In genomic region chr4:99382745-99383360, GRCh38 we compare ENCODE assay signal across 16 cellular contexts. TPM values are rescaled to one million over a fixed set of nuclear protein-coding genes. Genes with fewer than 3 reads are reported as not detected.
DNase-seq lines count a peak whose midpoint lies in the region; ATAC-seq and TF ChIP-seq lines count a peak whose summit lies in the region.
"Had no signal": no experiment of that assay in that cellular context is flagged by ENCODE, and none has a peak within 500 bp of the region (broad histone marks: within the 10 kb centered on the region; RNA-seq: fewer than 3 reads in every experiment).

No MANE protein-coding gene starts in this region.

- no peak for TF ChIP-seq CTCF in choroid plexus epithelial cell (conservative IDR thresholded peaks at IDR 0.05; ENCODE audit: low read depth, low read length)
- TF ChIP-seq CTCF in gastroesophageal sphincter (IDR thresholded peaks at IDR 0.05): no peak
- TF ChIP-seq CTCF in prostate gland (IDR thresholded peaks at IDR 0.05): no peak
- no peak for TF ChIP-seq CTCF in WTC11 (IDR thresholded peaks at IDR 0.05)

- POLR2A ChIA-PET in WTC11 (lab: Charles Lee): no interaction called here
- POLR2A ChIA-PET in activated CD4-positive, alpha-beta T cell treated with anti-CD3 and anti-CD28 coated beads, Interleukin-2, amount 10 ng/mL, durations not matched to agents 7 days and 5 days (lab: Charles Lee): no interaction called here

- DNase-seq in choroid plexus epithelial cell (ENCODE audit: low read depth) (peak; percentile 56), prostate gland (ENCODE audit: low spot score) (no peak), WTC11 (ENCODE audit: low spot score) (no peak)
- no peak for DNase-seq in activated CD4-positive, alpha-beta T cell treated with anti-CD3 and anti-CD28 coated beads, Interleukin-2, amount 10 ng/mL, durations not matched to agents 7 days and 5 days
- no peak for DNase-seq in stimulated activated naive CD8-positive, alpha-beta T cell treated with anti-CD3 and anti-CD28 coated beads, Interleukin-15, amount 100 ng/mL, for 72 hours
- DNase-seq: DMS153, KBM-7, NCI-H1417 had no signal

- H3K4me1 ChIP-seq in gastroesophageal sphincter (peaks cover 3 to 41% (median 15%) of the 10 kb centered on the region in 3 donors), prostate gland (replicated peaks) (peaks cover 2% of the 10 kb centered on the region), urinary bladder (ENCODE audit: insufficient read depth) (peaks cover 2% of the 10 kb centered on the region)

- CTCF ChIA-PET in WTC11 (lab: Charles Lee): no interaction called here
- CTCF ChIA-PET in activated CD4-positive, alpha-beta T cell treated with anti-CD3 and anti-CD28 coated beads, Interleukin-2, amount 10 ng/mL, durations not matched to agents 7 days and 5 days (lab: Charles Lee): no interaction called here

- 70 to 75% methylated on average over 1 of the region's 1 CpG for WGBS in gastroesophageal sphincter (ENCODE audit: low coverage in 1 of 2), 2 donors
- 76% methylated on average over 1 of the region's 1 CpG for WGBS in prostate gland
- WGBS in urinary bladder: 42% methylated on average over 1 of the region's 1 CpG

- H3K36me3 Mint-ChIP-seq in WTC11: no peaks in the 10 kb centered on the region
- no peaks in the 10 kb centered on the region for H3K36me3 Mint-ChIP-seq in activated CD4-positive, alpha-beta T cell treated with anti-CD3 and anti-CD28 coated beads, Interleukin-2, amount 10 ng/mL, durations not matched to agents 7 days and 5 days (ENCODE audit: low read depth)
- H3K36me3 Mint-ChIP-seq: brain; stimulated activated memory B cell treated with anti-CD40 and anti-IgM and Interleukin-4, amounts not matched to agents 10 μg/mL and 1 μg/mL and 100 μg/mL, for 72 hours had no signal

- H3K4me1 Mint-ChIP-seq in WTC11: no peaks in the 10 kb centered on the region
- no peaks in the 10 kb centered on the region for H3K4me1 Mint-ChIP-seq in activated CD4-positive, alpha-beta T cell treated with anti-CD3 and anti-CD28 coated beads, Interleukin-2, amount 10 ng/mL, durations not matched to agents 7 days and 5 days
- H3K4me1 Mint-ChIP-seq in stimulated activated naive CD8-positive, alpha-beta T cell treated with anti-CD3 and anti-CD28 coated beads, Interleukin-15, amount 100 ng/mL, for 72 hours: no peaks in the 10 kb centered on the region
- H3K4me1 Mint-ChIP-seq: stimulated activated memory B cell treated with anti-CD40 and anti-IgM and Interleukin-4, amounts not matched to agents 10 μg/mL and 1 μg/mL and 100 μg/mL, for 72 hours had no signal

- H3K27ac Mint-ChIP-seq in WTC11: no peak overlapping the region
- no peak overlapping the region for H3K27ac Mint-ChIP-seq in activated CD4-positive, alpha-beta T cell treated with anti-CD3 and anti-CD28 coated beads, Interleukin-2, amount 10 ng/mL, durations not matched to agents 7 days and 5 days
- no peak overlapping the region for H3K27ac Mint-ChIP-seq in stimulated activated naive CD8-positive, alpha-beta T cell treated with anti-CD3 and anti-CD28 coated beads, Interleukin-15, amount 100 ng/mL, for 72 hours
- H3K27ac Mint-ChIP-seq: stimulated activated memory B cell treated with anti-CD40 and anti-IgM and Interleukin-4, amounts not matched to agents 10 μg/mL and 1 μg/mL and 100 μg/mL, for 72 hours had no signal

- intact Hi-C loops in prostate gland (cut with DNase I): loop anchor here (5.0 kb wide), 1 partner anchor 56 kb away; no protein-coding TSS in a partner anchor

- H3K4me3 ChIP-seq in choroid plexus epithelial cell (ENCODE audit: low read depth, low read length): no peak overlapping the region
- no peak overlapping the region for H3K4me3 ChIP-seq in gastroesophageal sphincter
- H3K4me3 ChIP-seq in prostate gland: no peak overlapping the region
- no peak overlapping the region for H3K4me3 ChIP-seq in urinary bladder (ENCODE audit: low read depth, low read length)
- H3K4me3 ChIP-seq: BLaER1 treated with 17β-estradiol and CSF1 and Interleukin-3, amounts not matched to agents 10 nM and 100 nM; smooth muscle cell had no signal

- H3K9me3 ChIP-seq in gastroesophageal sphincter: no peaks in the 10 kb centered on the region
- H3K9me3 ChIP-seq in prostate gland: no peaks in the 10 kb centered on the region

- no peak overlapping the region for H3K4me3 Mint-ChIP-seq in WTC11
- no peak overlapping the region for H3K4me3 Mint-ChIP-seq in activated CD4-positive, alpha-beta T cell treated with anti-CD3 and anti-CD28 coated beads, Interleukin-2, amount 10 ng/mL, durations not matched to agents 7 days and 5 days
- H3K4me3 Mint-ChIP-seq in stimulated activated naive CD8-positive, alpha-beta T cell treated with anti-CD3 and anti-CD28 coated beads, Interleukin-15, amount 100 ng/mL, for 72 hours: no peak overlapping the region
- H3K4me3 Mint-ChIP-seq: brain; stimulated activated memory B cell treated with anti-CD40 and anti-IgM and Interleukin-4, amounts not matched to agents 10 μg/mL and 1 μg/mL and 100 μg/mL, for 72 hours had no signal

- no peaks in the 10 kb centered on the region for H3K27me3 Mint-ChIP-seq in WTC11 (ENCODE audit: low read depth)
- H3K27me3 Mint-ChIP-seq in activated CD4-positive, alpha-beta T cell treated with anti-CD3 and anti-CD28 coated beads, Interleukin-2, amount 10 ng/mL, durations not matched to agents 7 days and 5 days: peaks cover 21% of the 10 kb centered on the region
- peaks cover 16% of the 10 kb centered on the region for H3K27me3 Mint-ChIP-seq in stimulated activated naive CD8-positive, alpha-beta T cell treated with anti-CD3 and anti-CD28 coated beads, Interleukin-15, amount 100 ng/mL, for 72 hours
- H3K27me3 Mint-ChIP-seq: brain had no signal

- ATAC-seq in gastroesophageal sphincter: no peak
- ATAC-seq in WTC11: no peak
- no peak for ATAC-seq in stimulated activated naive CD8-positive, alpha-beta T cell treated with anti-CD3 and anti-CD28 coated beads, Interleukin-15, amount 100 ng/mL, for 72 hours
- ATAC-seq: stimulated activated memory B cell treated with anti-CD40 and anti-IgM and Interleukin-4, amounts not matched to agents 10 μg/mL and 1 μg/mL and 100 μg/mL, for 72 hours had no signal

- TF ChIP-seq EP300 in gastroesophageal sphincter (IDR thresholded peaks at IDR 0.05): no peak

- H3K27ac ChIP-seq in gastroesophageal sphincter (peak overlapping the region; percentile 83 to 89 (median 86)), prostate gland (peak overlapping the region; percentile 62 to 63), urinary bladder (ENCODE audit: low read depth) (peak overlapping the region; percentile 93)
- H3K27ac ChIP-seq: BLaER1 treated with 17β-estradiol and CSF1 and Interleukin-3, amounts not matched to agents 10 nM and 100 nM had no signal

- H3K27me3 ChIP-seq in gastroesophageal sphincter (no peaks in the 10 kb centered on the region), prostate gland (replicated peaks; ENCODE audit: insufficient read depth) (no peaks in the 10 kb centered on the region)
- H3K27me3 ChIP-seq: BLaER1 treated with 17β-estradiol and CSF1 and Interleukin-3, amounts not matched to agents 10 nM and 100 nM had no signal

- TF ChIP-seq POLR2A in gastroesophageal sphincter (IDR thresholded peaks at IDR 0.05) (no peak), prostate gland (IDR thresholded peaks at IDR 0.05) (no peak)

- H3K36me3 ChIP-seq in gastroesophageal sphincter (no peaks in the 10 kb centered on the region), prostate gland (no peaks in the 10 kb centered on the region), urinary bladder (ENCODE audit: insufficient read depth) (no peaks in the 10 kb centered on the region)
- H3K36me3 ChIP-seq: BLaER1 treated with 17β-estradiol and CSF1 and Interleukin-3, amounts not matched to agents 10 nM and 100 nM had no signal

- no peaks in the 10 kb centered on the region for H3K9me3 Mint-ChIP-seq in WTC11
- H3K9me3 Mint-ChIP-seq in activated CD4-positive, alpha-beta T cell treated with anti-CD3 and anti-CD28 coated beads, Interleukin-2, amount 10 ng/mL, durations not matched to agents 7 days and 5 days: peaks cover 4% of the 10 kb centered on the region
- H3K9me3 Mint-ChIP-seq in stimulated activated naive CD8-positive, alpha-beta T cell treated with anti-CD3 and anti-CD28 coated beads, Interleukin-15, amount 100 ng/mL, for 72 hours: no peaks in the 10 kb centered on the region
- H3K9me3 Mint-ChIP-seq: brain; stimulated activated memory B cell treated with anti-CD40 and anti-IgM and Interleukin-4, amounts not matched to agents 10 μg/mL and 1 μg/mL and 100 μg/mL, for 72 hours had no signal

TF ChIP-seq in WTC11, 78 proteins besides CTCF, POLR2A, EP300 and RAD21 (continues in another document):
- TF ChIP-seq SMAD3 (CRISPR knock-in tag; IDR thresholded peaks at IDR 0.05; ENCODE audit: borderline replicate concordance): no peak
- no peak for TF ChIP-seq MYBL2 (CRISPR knock-in tag; IDR thresholded peaks at IDR 0.05)
- TF ChIP-seq MLX (CRISPR knock-in tag; IDR thresholded peaks at IDR 0.05): no peak
- no peak for TF ChIP-seq ZNF232 (CRISPR knock-in tag; IDR thresholded peaks at IDR 0.05)
- no peak for TF ChIP-seq CREM (CRISPR knock-in tag; IDR thresholded peaks at IDR 0.05)

RNA-seq across cellular contexts. Expression of gene ADH1C, which starts 30.3 kb away (rescaled TPM):
- total RNA-seq in gastroesophageal sphincter (10 to 100 TPM in 1 of 4 donors, 1 to 10 TPM in 3; 2.6 to 11.3 (median 7.2) TPM), prostate gland (10 to 100 TPM in 1 of 2 donors, 1 to 10 TPM in 1; 1.7 to 14.5 TPM), urinary bladder (4.7 TPM), WTC11 (2021) (0.22 to 0.23 TPM in 2 of 3 replicates, not detected in the other)
- polyA plus RNA-seq in urinary bladder: 10.8 TPM
- not detected for total RNA-seq in activated CD4-positive, alpha-beta T cell treated with anti-CD3 and anti-CD28 coated beads, Interleukin-2, amount 10 ng/mL, durations not matched to agents 7 days and 5 days
- total RNA-seq: fibroblast of villous mesenchyme; smooth muscle cell; T-helper 1 cell treated with Interleukin-12 subunit alpha and Interleukin-12 subunit beta and Interleukin-4 antibody, amounts not matched to agents 30 ng/mL and 1 ng/mL, for 36 hours had no signal
- polyA plus RNA-seq: smooth muscle cell had no signal

RNA-seq across cellular contexts. Expression of gene ADH7, which starts 52.3 kb away (rescaled TPM):
- 1 to 10 TPM in 2 of 4 donors, under 1 TPM in 1, not detected in 1; 0.13 to 9.9 (median 1.2) TPM for total RNA-seq in gastroesophageal sphincter
- total RNA-seq in prostate gland: under 1 TPM in 1 of 2 donors, not detected in 1; 0.64 TPM
- not detected for total RNA-seq in urinary bladder
- not detected for polyA plus RNA-seq in urinary bladder
- total RNA-seq in WTC11 (2021): not detected in 3 replicates
- not detected for total RNA-seq in activated CD4-positive, alpha-beta T cell treated with anti-CD3 and anti-CD28 coated beads, Interleukin-2, amount 10 ng/mL, durations not matched to agents 7 days and 5 days
- total RNA-seq: fibroblast of villous mesenchyme; smooth muscle cell; T-helper 1 cell treated with Interleukin-12 subunit alpha and Interleukin-12 subunit beta and Interleukin-4 antibody, amounts not matched to agents 30 ng/mL and 1 ng/mL, for 36 hours had no signal
- polyA plus RNA-seq: smooth muscle cell had no signal
